25 cellular contexts compared by ENCODE assay signal in genomic region chr1:14737561-14738094, GRCh38.
DNase-seq lines count a peak whose midpoint lies in the region; FAIRE-seq and TF ChIP-seq lines count a peak whose summit lies in the region.
"Had no signal": no experiment of that assay in that cellular context is flagged by ENCODE, and none has a peak within 500 bp of the region (broad histone marks: within the 10 kb centered on the region; RNA-seq: fewer than 3 reads in every experiment).

No MANE protein-coding gene starts in this region.

- H3K4me3 Mint-ChIP-seq in activated naive CD4-positive, alpha-beta T cell treated with anti-CD3 and anti-CD28 coated beads for 36 hours: no peak overlapping the region
- H3K4me3 Mint-ChIP-seq: activated CD4-positive, alpha-beta T cell treated with anti-CD3 and anti-CD28 coated beads for 36 hours; activated CD8-positive, alpha-beta T cell treated with anti-CD3 and anti-CD28 coated beads, Interleukin-2, amount 10 ng/mL, durations not matched to agents 7 days and 5 days; memory B cell; neural progenitor cell had no signal

- intact Hi-C loops in activated naive CD4-positive, alpha-beta T cell treated with anti-CD3 and anti-CD28 coated beads for 36 hours (cut with micrococcal nuclease): no loop called here

- H3K27ac ChIP-seq in HEK293 (ENCODE audit: extremely low read depth, low read depth, low read length): no peak overlapping the region
- H3K27ac ChIP-seq: GM23248, neural progenitor cell, right lobe of liver, SJSA1, upper lobe of left lung had no signal

- H3K27ac Mint-ChIP-seq in activated naive CD4-positive, alpha-beta T cell treated with anti-CD3 and anti-CD28 coated beads for 36 hours: no peak overlapping the region
- H3K27ac Mint-ChIP-seq: activated CD4-positive, alpha-beta T cell treated with anti-CD3 and anti-CD28 coated beads for 36 hours; activated CD8-positive, alpha-beta T cell treated with anti-CD3 and anti-CD28 coated beads, Interleukin-2, amount 10 ng/mL, durations not matched to agents 7 days and 5 days; memory B cell had no signal

- no peaks in the 10 kb centered on the region for H3K9me3 Mint-ChIP-seq in activated naive CD4-positive, alpha-beta T cell treated with anti-CD3 and anti-CD28 coated beads for 36 hours
- H3K9me3 Mint-ChIP-seq: memory B cell, neural progenitor cell had no signal

- peak; percentile 14 for DNase-seq in NCI-H2196 (lab: John Stamatoyannopoulos, UW; ENCODE audit: unreplicated experiment)
- DNase-seq in NCI-H2196 treated with DMSO at 0.1 percent for 48 hours (lab: John Stamatoyannopoulos, UW; ENCODE audit: unreplicated experiment): no peak
- DNase-seq in SK-MEL-5 (ENCODE audit: low read depth, low spot score): peak; percentile 75
- peak; percentile 36 for DNase-seq in medulla oblongata (ENCODE audit: extremely low spot score)
- DNase-seq in NCI-H128 (lab: John Stamatoyannopoulos, UW; ENCODE audit: unreplicated experiment): no peak
- no peak for DNase-seq in activated naive CD4-positive, alpha-beta T cell treated with anti-CD3 and anti-CD28 coated beads for 36 hours
- no peak for DNase-seq in HTR-8/SVneo (ENCODE audit: insufficient read length, low spot score)
- DNase-seq: activated CD4-positive, alpha-beta T cell treated with anti-CD3 and anti-CD28 coated beads for 36 hours; activated CD8-positive, alpha-beta T cell treated with anti-CD3 and anti-CD28 coated beads, Interleukin-2, amount 10 ng/mL, durations not matched to agents 7 days and 5 days; central memory CD4-positive, alpha-beta T cell; dermis blood vessel endothelial cell; esophagus squamous epithelium; GM23248; Kasumi-1; NCI-H446 treated with DMSO at 0.1 percent for 48 hours; right lobe of liver; stimulated activated CD4-positive, alpha-beta T cell treated with anti-CD3 and anti-CD28 coated beads, Interleukin-4, amount 100 ng/mL, for 1 hour; upper lobe of left lung had no signal

- TF ChIP-seq CTCF in HEK293 (tag by site-specific recombination; IDR thresholded peaks at IDR 0.05): no peak

- in situ Hi-C loops in SK-MEL-5 (cut with HindIII; ENCODE audit: low pct_unique_long_range_greater_than_20kb, low sequenced_read_pairs): no loop called here

- H3K4me3 ChIP-seq in HEK293 (ENCODE audit: low read depth, low read length): no peak overlapping the region
- H3K4me3 ChIP-seq: esophagus squamous epithelium, GM12878, GM23248, neural progenitor cell, right lobe of liver, SJSA1, upper lobe of left lung had no signal

- FAIRE-seq in HTR-8/SVneo (lab: Jason Lieb, UNC): no peak
- FAIRE-seq: frontal cortex, GM12878, RCC 7860 had no signal

- H3K36me3 ChIP-seq in HEK293 (ENCODE audit: control insufficient read depth in 2 of 2, insufficient read depth in 1 of 2, low read length in 2 of 2): no peaks in the 10 kb centered on the region
- H3K36me3 ChIP-seq: esophagus squamous epithelium, neural progenitor cell, right lobe of liver, SJSA1, upper lobe of left lung had no signal

- H3K4me1 Mint-ChIP-seq in activated naive CD4-positive, alpha-beta T cell treated with anti-CD3 and anti-CD28 coated beads for 36 hours (ENCODE audit: low read depth): no peaks in the 10 kb centered on the region
- H3K4me1 Mint-ChIP-seq: activated CD4-positive, alpha-beta T cell treated with anti-CD3 and anti-CD28 coated beads for 36 hours; memory B cell had no signal

- H3K27me3 Mint-ChIP-seq in activated naive CD4-positive, alpha-beta T cell treated with anti-CD3 and anti-CD28 coated beads for 36 hours (ENCODE audit: low read depth): peaks cover 46% of the 10 kb centered on the region

- no peaks in the 10 kb centered on the region for H3K36me3 Mint-ChIP-seq in activated naive CD4-positive, alpha-beta T cell treated with anti-CD3 and anti-CD28 coated beads for 36 hours (ENCODE audit: low read depth)
- H3K36me3 Mint-ChIP-seq: neural progenitor cell had no signal

- CTCF ChIA-PET in HEK293 (lab: Yijun Ruan, JAX): no interaction called here
- CTCF ChIA-PET in activated naive CD4-positive, alpha-beta T cell treated with anti-CD3 and anti-CD28 coated beads for 36 hours (lab: Charles Lee): interaction anchor here (0.5 kb wide), 1 partner anchor 39 kb away, joined by 3 read pairs; no protein-coding TSS in a partner anchor

- H3K9me3 ChIP-seq in HEK293 (ENCODE audit: control insufficient read depth, insufficient read depth, low read depth, low read length): no peaks in the 10 kb centered on the region
- H3K9me3 ChIP-seq: esophagus squamous epithelium, right lobe of liver, SJSA1, upper lobe of left lung had no signal

- POLR2A ChIA-PET in HEK293 (lab: Yijun Ruan, JAX): no interaction called here

- no peaks in the 10 kb centered on the region for H3K4me1 ChIP-seq in HEK293 (ENCODE audit: control insufficient read depth, insufficient read depth, low read length)
- H3K4me1 ChIP-seq: right lobe of liver had no signal

TF ChIP-seq in HEK293, 187 proteins besides CTCF, POLR2A, EP300 and RAD21:
- peak; percentile 23; the same call in 1 of the 2 replicates for TF ChIP-seq ZNF664 (tag by site-specific recombination; IDR thresholded peaks at IDR 0.05)
- TF ChIP-seq ZNF10 (tag by site-specific recombination; IDR thresholded peaks at IDR 0.05): peak; percentile 98
- no peak for TF ChIP-seq ZNF548 (tag by site-specific recombination; IDR thresholded peaks at IDR 0.05)

Comparison
In these comparisons a context has a peak if more than half of its experiments do, and no peak if none do; other contexts are left out.
1. DNase-seq: peak in NCI-H2196 (single experiment), SK-MEL-5 (single experiment) and medulla oblongata (single experiment); none in NCI-H2196 treated with DMSO at 0.1 percent for 48 hours (single experiment), NCI-H128 (single experiment), activated naive CD4-positive, alpha-beta T cell treated with anti-CD3 and anti-CD28 coated beads for 36 hours (single experiment) and HTR-8/SVneo (single experiment).